In the genomic region with DNA sequence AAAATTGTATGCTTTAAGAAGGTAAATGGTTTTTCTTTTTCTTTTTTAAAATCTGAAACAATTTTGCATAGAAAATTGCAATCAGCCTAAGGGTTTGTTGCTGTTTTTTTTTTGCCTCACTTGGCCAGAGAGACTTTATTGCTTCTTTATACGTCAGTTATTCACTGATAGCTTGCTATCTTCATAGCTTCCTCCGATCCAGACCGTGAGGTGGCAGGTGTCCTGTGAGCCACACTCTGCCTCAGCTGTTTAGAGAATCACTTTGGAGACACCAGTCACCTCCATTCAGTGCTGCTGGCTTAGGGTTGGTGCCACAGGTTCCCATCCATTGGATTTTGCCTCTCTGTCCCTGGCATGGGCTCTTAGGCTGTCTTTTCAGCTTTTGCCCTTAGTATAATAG, we compare ENCODE assay signal across 13 cellular contexts.
DNase-seq lines count a peak whose midpoint lies in the region; ATAC-seq and TF ChIP-seq lines count a peak whose summit lies in the region.
"Had no signal": no experiment of that assay in that cellular context is flagged by ENCODE, and none has a peak within 500 bp of the region (broad histone marks: within the 10 kb centered on the region; RNA-seq: fewer than 3 reads in every experiment).

No MANE protein-coding gene starts in this region.

- peak overlapping the region; percentile 71 for H3K27ac Mint-ChIP-seq in endothelial cell (ENCODE audit: unreplicated experiment)
- H3K27ac Mint-ChIP-seq in naive thymus-derived CD8-positive, alpha-beta T cell: peak overlapping the region in 1 of 10 donors; percentile 36
- H3K27ac Mint-ChIP-seq: activated CD4-positive, alpha-beta T cell treated with anti-CD3 and anti-CD28 coated beads, Interleukin-2, amount 10 ng/mL, durations not matched to agents 7 days and 5 days; activated T-helper 2 cell treated with anti-CD3 and anti-CD28 coated beads, Interferon-gamma antibody, Interleukin-2, Interleukin-4, amounts not matched to agents 10 μg/mL and 5 μg/mL and 100 μg/mL, durations not matched to agents 14 hours and 24 hours and 36 hours had no signal

- H3K27ac ChIP-seq in muscle layer of colon (ENCODE audit: low read depth, low read length) (peak overlapping the region; percentile 90), vagina (peak overlapping the region; percentile 36)

- H3K9ac ChIP-seq in muscle layer of colon (ENCODE audit: low read length): peak overlapping the region; percentile 24

- H3K4me1 Mint-ChIP-seq in endothelial cell (ENCODE audit: unreplicated experiment): peaks cover 69% of the 10 kb centered on the region
- H3K4me1 Mint-ChIP-seq in naive thymus-derived CD8-positive, alpha-beta T cell: peaks cover 2 to 62% (median 6%) of the 10 kb centered on the region in 4 donors

- DNase-seq in Right ventricle myocardium superior (no peak), Right ventricle myocardium inferior (ENCODE audit: missing footprints) (no peak), endothelial cell (ENCODE audit: low spot score) (no peak), vagina (ENCODE audit: extremely low spot score in 2 of 2) (no peak), NOMO-1 treated with DMSO at 0.1 percent for 48 hours (lab: John Stamatoyannopoulos, UW; ENCODE audit: unreplicated experiment) (no peak), H7 (no peak)
- DNase-seq in naive thymus-derived CD8-positive, alpha-beta T cell: no peak
- DNase-seq: activated CD4-positive, alpha-beta T cell treated with anti-CD3 and anti-CD28 coated beads, Interleukin-2, amount 10 ng/mL, durations not matched to agents 7 days and 5 days; NCI-H1694 treated with DMSO at 0.1 percent for 48 hours had no signal

- TF ChIP-seq CTCF in endothelial cell (IDR thresholded peaks at IDR 0.05; ENCODE audit: unreplicated experiment) (no peak), vagina (IDR thresholded peaks at IDR 0.05) (no peak)

- no peaks in the 10 kb centered on the region for H3K36me3 Mint-ChIP-seq in endothelial cell (ENCODE audit: low read depth, unreplicated experiment)
- no peaks in the 10 kb centered on the region for H3K36me3 Mint-ChIP-seq in naive thymus-derived CD8-positive, alpha-beta T cell

- no peaks in the 10 kb centered on the region for H3K36me3 ChIP-seq in muscle layer of colon (ENCODE audit: insufficient read depth, low read length)
- H3K36me3 ChIP-seq in vagina: no peaks in the 10 kb centered on the region
- no peaks in the 10 kb centered on the region for H3K36me3 ChIP-seq in H7 (replicated peaks; ENCODE audit: control insufficient read depth, insufficient read depth, low read length)

- H3K4me3 ChIP-seq in muscle layer of colon (ENCODE audit: low read depth in 1 of 2, low read length in 2 of 2) (no peak overlapping the region), vagina (no peak overlapping the region), H7 (ENCODE audit: insufficient read depth, low read depth, low read length) (no peak overlapping the region)
- H3K4me3 ChIP-seq: testis had no signal

- H3K27me3 ChIP-seq in muscle layer of colon (ENCODE audit: control insufficient read depth in 1 of 2, insufficient read depth in 2 of 2, low read length in 2 of 2) (no peaks in the 10 kb centered on the region), vagina (no peaks in the 10 kb centered on the region), H7 (ENCODE audit: control insufficient read depth, insufficient read depth, low read length) (no peaks in the 10 kb centered on the region)
- H3K27me3 ChIP-seq: testis had no signal

- POLR2A ChIA-PET in naive thymus-derived CD8-positive, alpha-beta T cell (lab: Charles Lee): no interaction called here

- H3K9me3 ChIP-seq in muscle layer of colon (ENCODE audit: low read length) (no peaks in the 10 kb centered on the region), vagina (no peaks in the 10 kb centered on the region)
- H3K9me3 ChIP-seq: testis had no signal

- no peak for TF ChIP-seq POLR2A in vagina (IDR thresholded peaks at IDR 0.05)

- peaks cover 5% of the 10 kb centered on the region for H3K27me3 Mint-ChIP-seq in endothelial cell (ENCODE audit: unreplicated experiment)
- H3K27me3 Mint-ChIP-seq in naive thymus-derived CD8-positive, alpha-beta T cell: peaks cover 0 to 5% (median 0%) of the 10 kb centered on the region in 5 donors

- no peak overlapping the region for H3K4me3 Mint-ChIP-seq in endothelial cell (ENCODE audit: unreplicated experiment)
- peak overlapping the region in 1 of 10 donors; percentile 20 for H3K4me3 Mint-ChIP-seq in naive thymus-derived CD8-positive, alpha-beta T cell
- H3K4me3 Mint-ChIP-seq: activated CD4-positive, alpha-beta T cell treated with anti-CD3 and anti-CD28 coated beads, Interleukin-2, amount 10 ng/mL, durations not matched to agents 7 days and 5 days; H9 had no signal

- ATAC-seq in Right ventricle myocardium superior (ENCODE audit: poor library complexity) (peak; percentile 29), Right ventricle myocardium inferior (no peak)
- no peak for ATAC-seq in naive thymus-derived CD8-positive, alpha-beta T cell

- peaks cover 34% of the 10 kb centered on the region for H3K4me1 ChIP-seq in muscle layer of colon (ENCODE audit: insufficient read depth, low read length)
- no peaks in the 10 kb centered on the region for H3K4me1 ChIP-seq in vagina

- H3K9me3 Mint-ChIP-seq in endothelial cell (ENCODE audit: unreplicated experiment): no peaks in the 10 kb centered on the region
- H3K9me3 Mint-ChIP-seq in naive thymus-derived CD8-positive, alpha-beta T cell: no peaks in the 10 kb centered on the region
- H3K9me3 Mint-ChIP-seq: activated CD4-positive, alpha-beta T cell treated with anti-CD3 and anti-CD28 coated beads, Interleukin-2, amount 10 ng/mL, durations not matched to agents 7 days and 5 days; activated T-helper 2 cell treated with anti-CD3 and anti-CD28 coated beads, Interferon-gamma antibody, Interleukin-2, Interleukin-4, amounts not matched to agents 10 μg/mL and 5 μg/mL and 100 μg/mL, durations not matched to agents 14 hours and 24 hours and 36 hours; H9 had no signal

- intact Hi-C loops in Right ventricle myocardium superior (cut with DNase I): no loop called here
- intact Hi-C loops in Right ventricle myocardium inferior (cut with DNase I): loop anchor here (2.0 to 5.0 kb wide), 2 partner anchors 61 to 165 kb away; a partner anchor contains a TSS
- intact Hi-C loops in vagina (cut with DNase I): no loop called here
